In the genomic region with DNA sequence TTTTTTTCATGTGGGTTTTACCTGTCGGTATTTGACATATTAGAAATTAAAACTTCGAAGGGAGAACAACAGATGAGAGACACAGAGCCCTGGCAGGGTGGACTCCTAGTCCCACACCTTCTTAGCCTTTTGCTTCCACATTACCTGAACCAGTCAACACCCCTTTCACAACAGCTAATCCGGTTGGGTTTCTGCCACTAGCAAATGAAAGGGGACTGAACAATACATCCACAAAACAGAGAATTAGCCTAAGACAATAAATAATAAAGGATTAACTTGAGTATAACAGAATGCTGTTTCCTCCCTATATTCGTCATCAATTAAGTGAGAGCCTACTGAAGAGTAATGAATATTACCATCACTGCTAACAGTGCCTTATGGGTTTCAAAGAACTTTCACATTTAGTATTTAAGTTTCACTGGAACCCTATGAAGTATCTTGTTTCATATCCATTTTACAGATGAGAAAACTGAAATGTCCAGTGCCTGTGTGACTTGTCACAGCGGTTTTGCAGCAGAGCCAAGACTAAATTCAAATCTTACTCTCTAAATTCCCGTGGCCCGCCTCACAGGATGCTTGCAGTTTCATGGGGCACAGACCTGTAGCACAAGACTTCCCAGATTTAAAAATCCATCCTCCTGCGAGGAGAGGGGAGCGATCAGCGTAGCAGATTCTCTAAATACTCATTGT, we compare ENCODE assay signal across 8 cellular contexts. TPM values are rescaled to one million over a fixed set of nuclear protein-coding genes. Genes with fewer than 3 reads are reported as not detected.
A peak's percentile ranks its signal among the peaks of the same experiment; 100 is the strongest.
DNase-seq lines count a peak whose midpoint lies in the region; ATAC-seq, FAIRE-seq and TF ChIP-seq lines count a peak whose summit lies in the region.

No MANE protein-coding gene starts in this region.

- no TSS peak for BruUV-seq in Panc1 (replicated peaks; lab: Mats Ljungman, UMichigan)

- peak overlapping the region; percentile 76 for H3K27ac ChIP-seq in Panc1 (ENCODE audit: low read length)
- peak overlapping the region; percentile 72 for H3K27ac ChIP-seq in psoas muscle

- H3K9me3 ChIP-seq in Panc1 (ENCODE audit: control insufficient read depth, insufficient read depth, low read depth, low read length): no peaks in the 10 kb centered on the region
- no peaks in the 10 kb centered on the region for H3K9me3 ChIP-seq in psoas muscle

- intact Hi-C loops in Panc1 (cut with micrococcal nuclease; ENCODE audit: unreplicated experiment): loop anchor here (10.0 kb wide), 1 partner anchor 216 kb away; no protein-coding TSS in a partner anchor
- intact Hi-C loops in psoas muscle (cut with DNase I): no loop called here

- in situ Hi-C loops in GM13976 (cut with MboI; ENCODE audit: low sequenced_read_pairs, unreplicated experiment): no loop called here
- in situ Hi-C loops in Panc1 (cut with HindIII; ENCODE audit: low pct_unique_long_range_greater_than_20kb, low sequenced_read_pairs): no loop called here

- no peak for TF ChIP-seq POLR2A in GM12892 (IDR thresholded peaks at IDR 0.05; ENCODE audit: low read depth, low read length)

- CTCF ChIA-PET in Panc1 (lab: Charles Lee): interaction anchor here (0.5 kb wide), 1 partner anchor 11 kb away, joined by 3 read pairs; no protein-coding TSS in a partner anchor

- FAIRE-seq in GM12892 (lab: Jason Lieb, UNC): no peak

- H3K4me3 ChIP-seq in Panc1 (ENCODE audit: low read depth in 2 of 2, low read length in 2 of 2): peak overlapping the region; percentile 67 to 78
- peak overlapping the region; percentile 59 for H3K4me3 ChIP-seq in epithelial cell of esophagus (ENCODE audit: low read length)
- peak overlapping the region; percentile 74 for H3K4me3 ChIP-seq in psoas muscle

- TF ChIP-seq CTCF in GM13976 (IDR thresholded peaks at IDR 0.05; ENCODE audit: borderline replicate concordance, control extremely low read depth, extremely low read depth, insufficient read depth, missing control alignments): no peak
- no peak for TF ChIP-seq CTCF in Panc1 (IDR thresholded peaks at IDR 0.05)
- no peak for TF ChIP-seq CTCF in epithelial cell of esophagus (IDR thresholded peaks at IDR 0.05; ENCODE audit: insufficient read depth, low read depth, low read length, missing control alignments)
- no peak for TF ChIP-seq CTCF in psoas muscle (IDR thresholded peaks at IDR 0.05)

- WGBS in psoas muscle, 3 donors: 42 to 46% (median 42%) methylated on average over 10 of the region's 10 CpGs

- H3K36me3 ChIP-seq in Panc1 (ENCODE audit: control insufficient read depth, insufficient read depth, low read length) (no peaks in the 10 kb centered on the region; the same call in 1 of the 2 replicates), psoas muscle (ENCODE audit: insufficient read depth in 1 of 2, low read depth in 1 of 2) (no peaks in the 10 kb centered on the region)

- H3K27me3 ChIP-seq in Panc1 (ENCODE audit: control insufficient read depth, insufficient read depth, low read length) (no peaks in the 10 kb centered on the region), psoas muscle (ENCODE audit: insufficient read depth in 3 of 3, low read length in 2 of 3) (no peaks in the 10 kb centered on the region)

- DNase-seq in GM13976 (ENCODE audit: low spot score) (peak; percentile 37), Panc1 (ENCODE audit: low read depth, low spot score) (no peak), epithelial cell of esophagus (ENCODE audit: low read depth) (no peak), psoas muscle (no peak), GM12892 (ENCODE audit: insufficient read length) (no peak), NCI-H1105 (lab: John Stamatoyannopoulos, UW) (no peak)

- H3K4me1 ChIP-seq in Panc1 (ENCODE audit: control insufficient read depth, insufficient read depth, low read length) (peaks cover 18% of the 10 kb centered on the region), psoas muscle (peaks cover 19% of the 10 kb centered on the region)

- ATAC-seq in Panc1 (no peak), psoas muscle (no peak), GM18907 (IDR thresholded peaks at IDR 0.05; ENCODE audit: unreplicated experiment) (no peak), GM18909 (IDR thresholded peaks at IDR 0.05; ENCODE audit: poor library complexity, unreplicated experiment) (no peak)

- POLR2A ChIA-PET in Panc1 (lab: Charles Lee): interaction anchor here (0.6 kb wide), 1 partner anchor 136 kb away, joined by 3 read pairs; no protein-coding TSS in a partner anchor

RNA-seq across cellular contexts. Expression of gene RAB8B, which starts 1.0 kb away (rescaled TPM):
- total RNA-seq in Panc1 (2021; ENCODE audit: unreplicated experiment): 17.6 TPM
- 9.0 TPM for polyA plus RNA-seq in Panc1 (2012; ENCODE audit: insufficient read length)
- total RNA-seq in psoas muscle: 10 to 100 TPM in 1 of 4 donors, 1 to 10 TPM in 3; 5.4 to 18.1 (median 8.4) TPM
- polyA plus RNA-seq in psoas muscle: 1 to 10 TPM; 2.5 to 5.0 (median 4.6) TPM
- polyA plus RNA-seq in GM12892 (2012; ENCODE audit: missing spikeins): 73.7 TPM

RNA-seq across cellular contexts. Expression of gene RPS27L, which starts 31.1 kb away (rescaled TPM):
- total RNA-seq in Panc1 (2021; ENCODE audit: unreplicated experiment) (61.3 TPM), psoas muscle (100 to 1,000 TPM in 3 of 4 donors, 10 to 100 TPM in 1; 97.0 to 169 (median 132) TPM)
- 24.1 TPM for polyA plus RNA-seq in Panc1 (2012; ENCODE audit: insufficient read length)
- polyA plus RNA-seq in psoas muscle: 100 to 1,000 TPM in 2 of 3 donors, 10 to 100 TPM in 1; 33.1 to 186 (median 108) TPM
- polyA plus RNA-seq in GM12892 (2012; ENCODE audit: missing spikeins): 409 TPM
